ENCODE assay signal across 16 cellular contexts in the genomic region with DNA sequence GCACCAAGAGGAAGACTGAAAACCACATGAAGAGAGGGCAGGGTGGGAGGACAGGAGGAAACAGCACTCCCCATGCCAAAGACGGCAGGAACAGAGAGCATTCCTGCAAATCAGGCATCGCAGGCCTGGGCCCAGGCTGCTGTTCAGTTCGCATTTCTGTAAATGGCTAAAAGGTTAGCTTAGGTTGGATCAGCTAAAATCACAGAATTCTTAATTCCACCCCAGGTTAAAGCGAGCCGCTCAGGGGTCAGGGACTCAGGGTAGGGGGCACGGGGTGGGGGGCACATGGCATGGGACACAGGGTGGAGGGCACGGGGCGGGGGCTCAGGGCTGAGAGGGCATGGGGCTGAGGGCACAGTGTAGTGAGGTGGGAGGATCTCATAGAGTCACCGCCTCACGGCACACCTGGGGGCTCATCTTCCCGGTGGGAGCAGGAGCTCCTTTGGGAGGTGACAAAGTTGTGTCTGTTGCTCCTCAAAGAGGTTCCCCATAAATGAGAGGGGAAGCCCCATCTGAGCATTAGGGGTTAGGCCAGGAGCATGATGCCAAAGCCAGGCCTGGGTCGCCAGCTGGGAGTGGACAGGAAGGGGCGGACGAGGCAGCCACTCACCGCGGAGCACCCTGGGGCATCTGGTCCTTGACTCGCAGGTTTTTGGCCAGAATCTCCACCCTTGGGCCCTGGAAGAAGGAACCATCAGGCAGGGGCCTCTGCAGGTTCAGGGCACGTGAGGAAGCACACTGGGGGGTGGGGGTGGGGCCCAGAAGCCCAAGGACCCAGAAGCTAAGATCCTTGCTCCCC.
A peak's percentile ranks its signal among the peaks of the same experiment; 100 is the strongest.
DNase-seq lines count a peak whose midpoint lies in the region; ATAC-seq, FAIRE-seq and TF ChIP-seq lines count a peak whose summit lies in the region.
"Had no signal": no experiment of that assay in that cellular context is flagged by ENCODE, and none has a peak within 500 bp of the region (broad histone marks: within the 10 kb centered on the region; RNA-seq: fewer than 3 reads in every experiment).

No MANE protein-coding gene starts in this region.

- no peaks in the 10 kb centered on the region for H3K4me1 ChIP-seq in osteoblast (ENCODE audit: insufficient read depth, low read length)
- H3K4me1 ChIP-seq: suprapubic skin had no signal

- DNase-seq in activated CD4-positive, alpha-beta T cell treated with anti-CD3 and anti-CD28 coated beads, Interleukin-2, amount 10 ng/mL, durations not matched to agents 7 days and 5 days: no peak
- no peak for DNase-seq in activated CD4-positive, alpha-beta T cell treated with anti-CD3 and anti-CD28 coated beads for 4 hours
- DNase-seq in T-cell: peak in 1 of 34 experiments; percentile 11
- DNase-seq in chondrocyte (ENCODE audit: low spot score): peak; percentile 68
- peak; percentile 62 for DNase-seq in osteoblast (ENCODE audit: insufficient read length, low spot score, missing footprints)
- DNase-seq in sciatic nerve (ENCODE audit: low spot score): no peak
- DNase-seq in superior temporal gyrus (ENCODE audit: extremely low spot score): no peak
- DNase-seq in frontal cortex (ENCODE audit: low spot score in 2 of 2): no peak
- DNase-seq: activated CD4-positive, CD25-positive, alpha-beta regulatory T cell; Karpas-422; left cardiac atrium; NCI-H146; stimulated activated CD4-positive, alpha-beta T cell treated with anti-CD3 and anti-CD28 coated beads, Interleukin-15, amount 100 ng/mL, for 24 hours had no signal

- peaks cover 16% of the 10 kb centered on the region for H3K4me1 Mint-ChIP-seq in activated CD4-positive, alpha-beta T cell treated with anti-CD3 and anti-CD28 coated beads, Interleukin-2, amount 10 ng/mL, durations not matched to agents 7 days and 5 days
- peaks cover 14 to 15% (median 14%) of the 10 kb centered on the region in 3 donors for H3K4me1 Mint-ChIP-seq in T-cell
- H3K4me1 Mint-ChIP-seq in chondrocyte (ENCODE audit: low read depth): peaks cover 5% of the 10 kb centered on the region

- POLR2A ChIA-PET in activated CD4-positive, alpha-beta T cell treated with anti-CD3 and anti-CD28 coated beads, Interleukin-2, amount 10 ng/mL, durations not matched to agents 7 days and 5 days (lab: Charles Lee): interaction anchor here (0.6 kb wide), 1 partner anchor 258 kb away, joined by 3 read pairs; no protein-coding TSS in a partner anchor
- POLR2A ChIA-PET in T-cell (lab: Charles Lee): no interaction called here

- intact Hi-C loops in sciatic nerve (cut with DNase I): no loop called here

- no peak overlapping the region for H3K4me3 ChIP-seq in osteoblast (ENCODE audit: insufficient read depth, low read length)
- H3K4me3 ChIP-seq: hepatocyte, suprapubic skin had no signal

- ATAC-seq in T-cell (replicated peaks in 1 of 4) (peak in 3 of 4 experiments; percentile 6 to 11 (median 10)), sciatic nerve (no peak)
- ATAC-seq: left cardiac atrium had no signal

- no peaks in the 10 kb centered on the region for H3K9me3 Mint-ChIP-seq in activated CD4-positive, alpha-beta T cell treated with anti-CD3 and anti-CD28 coated beads, Interleukin-2, amount 10 ng/mL, durations not matched to agents 7 days and 5 days
- H3K9me3 Mint-ChIP-seq in T-cell (no peaks in the 10 kb centered on the region), chondrocyte (ENCODE audit: low read depth) (no peaks in the 10 kb centered on the region)

- H4K20me1 ChIP-seq in osteoblast (ENCODE audit: insufficient read depth, low read length): no peaks in the 10 kb centered on the region

- CTCF ChIA-PET in activated CD4-positive, alpha-beta T cell treated with anti-CD3 and anti-CD28 coated beads, Interleukin-2, amount 10 ng/mL, durations not matched to agents 7 days and 5 days (lab: Charles Lee): interaction anchor here (1.0 kb wide), 2 partner anchors 248 to 1689 kb away, joined by 3 to 6 read pairs; no protein-coding TSS in a partner anchor
- CTCF ChIA-PET in T-cell (lab: Charles Lee): interaction anchor here in 1 of 2 donors (0.7 kb wide), 1 partner anchor 1299 kb away, joined by 5 read pairs; no protein-coding TSS in a partner anchor

- H3K9me3 ChIP-seq in osteoblast (ENCODE audit: low read depth, low read length): no peaks in the 10 kb centered on the region
- H3K9me3 ChIP-seq: suprapubic skin had no signal

- H3K27ac Mint-ChIP-seq in activated CD4-positive, alpha-beta T cell treated with anti-CD3 and anti-CD28 coated beads, Interleukin-2, amount 10 ng/mL, durations not matched to agents 7 days and 5 days: peak overlapping the region; percentile 69
- peak overlapping the region; percentile 9 to 65 for H3K27ac Mint-ChIP-seq in T-cell
- H3K27ac Mint-ChIP-seq in chondrocyte (ENCODE audit: unreplicated experiment): no peak overlapping the region

- no peak overlapping the region for H3K4me3 Mint-ChIP-seq in activated CD4-positive, alpha-beta T cell treated with anti-CD3 and anti-CD28 coated beads, Interleukin-2, amount 10 ng/mL, durations not matched to agents 7 days and 5 days
- H3K4me3 Mint-ChIP-seq in T-cell (peak overlapping the region in 1 of 3 donors; percentile 49), chondrocyte (ENCODE audit: unreplicated experiment) (no peak overlapping the region)

- TF ChIP-seq CTCF in chondrocyte (IDR thresholded peaks at IDR 0.05): no peak
- TF ChIP-seq CTCF in osteoblast (IDR thresholded peaks at IDR 0.05; ENCODE audit: extremely low read depth, low read depth, low read length): no peak

- no peak overlapping the region for H2AFZ ChIP-seq in osteoblast (ENCODE audit: low read length)
- H2AFZ ChIP-seq: hepatocyte had no signal

- no peaks in the 10 kb centered on the region for H3K36me3 ChIP-seq in osteoblast (ENCODE audit: insufficient read depth, low read length)

- H3K36me3 Mint-ChIP-seq in activated CD4-positive, alpha-beta T cell treated with anti-CD3 and anti-CD28 coated beads, Interleukin-2, amount 10 ng/mL, durations not matched to agents 7 days and 5 days (ENCODE audit: low read depth): peaks cover 24% of the 10 kb centered on the region
- H3K36me3 Mint-ChIP-seq in T-cell (peaks cover 43% of the 10 kb centered on the region), chondrocyte (ENCODE audit: low read depth) (peaks cover 3% of the 10 kb centered on the region)

- no peaks in the 10 kb centered on the region for H3K27me3 ChIP-seq in osteoblast (ENCODE audit: insufficient read depth, low read length)
- H3K27me3 ChIP-seq: hepatocyte, suprapubic skin had no signal

- no peaks in the 10 kb centered on the region for H3K79me2 ChIP-seq in osteoblast (ENCODE audit: insufficient read depth, low read length)
- H3K79me2 ChIP-seq: hepatocyte had no signal

- H3K27ac ChIP-seq in osteoblast (ENCODE audit: low read depth, low read length): no peak overlapping the region
- H3K27ac ChIP-seq: hepatocyte, suprapubic skin had no signal

- no peak overlapping the region for H3K4me2 ChIP-seq in osteoblast (ENCODE audit: insufficient read depth, low read length)
- H3K4me2 ChIP-seq: hepatocyte had no signal

- H3K27me3 Mint-ChIP-seq in activated CD4-positive, alpha-beta T cell treated with anti-CD3 and anti-CD28 coated beads, Interleukin-2, amount 10 ng/mL, durations not matched to agents 7 days and 5 days: no peaks in the 10 kb centered on the region
- H3K27me3 Mint-ChIP-seq in T-cell (no peaks in the 10 kb centered on the region), chondrocyte (ENCODE audit: low read depth) (no peaks in the 10 kb centered on the region)

- no peak for FAIRE-seq in frontal cortex (lab: Jason Lieb, UNC)
- FAIRE-seq: GM18507 had no signal

Comparison
In these comparisons a context has a peak if more than half of its experiments do, and no peak if none do; other contexts are left out.
1. DNase-seq: peak in chondrocyte (single experiment) and osteoblast (single experiment); none in activated CD4-positive, alpha-beta T cell treated with anti-CD3 and anti-CD28 coated beads, Interleukin-2, amount 10 ng/mL, durations not matched to agents 7 days and 5 days (single experiment), activated CD4-positive, alpha-beta T cell treated with anti-CD3 and anti-CD28 coated beads for 4 hours (0 of 2), sciatic nerve (single experiment), superior temporal gyrus (single experiment) and frontal cortex (0 of 2).